Comparison of ENCODE assay signal across 15 cellular contexts in genomic region chr6:1825277-1825676, GRCh38.
DNase-seq lines count a peak whose midpoint lies in the region; ATAC-seq, FAIRE-seq and TF ChIP-seq lines count a peak whose summit lies in the region.
"Had no signal": no experiment of that assay in that cellular context is flagged by ENCODE, and none has a peak within 500 bp of the region (broad histone marks: within the 10 kb centered on the region; RNA-seq: fewer than 3 reads in every experiment).

No MANE protein-coding gene starts in this region.

- no peak overlapping the region for H3K4me3 ChIP-seq in OCI-LY7 (ENCODE audit: low read depth, low read length, poor library complexity, severe bottlenecking)
- no peak overlapping the region for H3K4me3 ChIP-seq in prostate gland
- H3K4me3 ChIP-seq in gastroesophageal sphincter: no peak overlapping the region
- no peak overlapping the region for H3K4me3 ChIP-seq in MM.1S (ENCODE audit: low read length)

- no peak for TF ChIP-seq EP300 in gastroesophageal sphincter (IDR thresholded peaks at IDR 0.05)

- H4K20me1 ChIP-seq in OCI-LY7 (ENCODE audit: insufficient read depth, low read length): no peaks in the 10 kb centered on the region
- no peaks in the 10 kb centered on the region for H4K20me1 ChIP-seq in MM.1S (ENCODE audit: insufficient read depth, low read length)

- POLR2A ChIA-PET in OCI-LY7 (lab: Charles Lee): interaction anchor here (1.8 kb wide), 1 partner anchor 87 kb away, joined by 4 read pairs; no protein-coding TSS in a partner anchor

- peaks cover 11% of the 10 kb centered on the region for H3K4me1 ChIP-seq in OCI-LY7 (ENCODE audit: insufficient read depth, low read length, poor library complexity, severe bottlenecking)
- H3K4me1 ChIP-seq in prostate gland (replicated peaks): no peaks in the 10 kb centered on the region
- peaks cover 0 to 14% (median 0%) of the 10 kb centered on the region in 3 donors for H3K4me1 ChIP-seq in gastroesophageal sphincter
- peaks cover 17% of the 10 kb centered on the region for H3K4me1 ChIP-seq in MM.1S (ENCODE audit: low read length)

- intact Hi-C loops in OCI-LY7 (cut with micrococcal nuclease; ENCODE audit: unreplicated experiment): no loop called here
- intact Hi-C loops in prostate gland (cut with DNase I): no loop called here

- no peak for TF ChIP-seq CTCF in OCI-LY7 (conservative IDR thresholded peaks at IDR 0.05; ENCODE audit: low read length)
- no peak for TF ChIP-seq CTCF in prostate gland (IDR thresholded peaks at IDR 0.05)
- TF ChIP-seq CTCF in gastroesophageal sphincter (IDR thresholded peaks at IDR 0.05): no peak
- TF ChIP-seq CTCF in MM.1S (IDR thresholded peaks at IDR 0.05; ENCODE audit: low read length): no peak

- TF ChIP-seq POLR2A in GM12891 (IDR thresholded peaks at IDR 0.05; ENCODE audit: low read depth, low read length): no peak
- TF ChIP-seq POLR2A in prostate gland (IDR thresholded peaks at IDR 0.05): no peak
- TF ChIP-seq POLR2A in gastroesophageal sphincter (IDR thresholded peaks at IDR 0.05): no peak

- no peak overlapping the region for H3K9ac ChIP-seq in MM.1S (ENCODE audit: low read length)

- H2AFZ ChIP-seq in OCI-LY7 (ENCODE audit: low read length): no peak overlapping the region
- H2AFZ ChIP-seq in MM.1S (ENCODE audit: low read length): no peak overlapping the region

- no peak for DNase-seq in GM12891 (ENCODE audit: insufficient read length, low spot score)
- peak; percentile 25 for DNase-seq in KBM-7
- peak; percentile 19 for DNase-seq in OCI-LY7 (ENCODE audit: low spot score)
- DNase-seq in memory B cell (ENCODE audit: low spot score in 2 of 2): no peak
- no peak for DNase-seq in prostate gland (ENCODE audit: low spot score)
- no peak for DNase-seq in MM.1S
- DNase-seq: C1 segment of cervical spinal cord; CD4-positive, alpha-beta T cell; DMS79 had no signal

- H3K27me3 Mint-ChIP-seq in memory B cell: no peaks in the 10 kb centered on the region
- H3K27me3 Mint-ChIP-seq: B cell; CD4-positive, alpha-beta T cell had no signal

- no peaks in the 10 kb centered on the region for H3K9me3 ChIP-seq in OCI-LY7 (ENCODE audit: low read length)
- no peaks in the 10 kb centered on the region for H3K9me3 ChIP-seq in prostate gland
- peaks cover 0 to 20% (median 0%) of the 10 kb centered on the region in 3 donors for H3K9me3 ChIP-seq in gastroesophageal sphincter
- no peaks in the 10 kb centered on the region for H3K9me3 ChIP-seq in MM.1S (replicated peaks; ENCODE audit: insufficient read depth, low read length)

- peak; percentile 80 for ATAC-seq in memory B cell (ENCODE audit: low read depth)
- ATAC-seq in HG03457 (IDR thresholded peaks at IDR 0.05; ENCODE audit: unreplicated experiment): no peak
- no peak for ATAC-seq in gastroesophageal sphincter

- in situ Hi-C loops in KBM-7 (cut with MboI; ENCODE audit: low pct_unique_long_range_greater_than_20kb, low sequenced_read_pairs): no loop called here

- peaks cover 17% of the 10 kb centered on the region for H3K9me3 Mint-ChIP-seq in memory B cell

- H3K9me2 ChIP-seq in OCI-LY7 (ENCODE audit: insufficient read depth, low read length) (no peaks in the 10 kb centered on the region), MM.1S (replicated peaks; ENCODE audit: insufficient read depth, low read length) (no peaks in the 10 kb centered on the region)

- peaks cover 17% of the 10 kb centered on the region for H3K36me3 Mint-ChIP-seq in memory B cell

- H3K79me2 ChIP-seq in OCI-LY7 (ENCODE audit: insufficient read depth, low read depth, low read length): no peaks in the 10 kb centered on the region
- no peaks in the 10 kb centered on the region for H3K79me2 ChIP-seq in MM.1S (ENCODE audit: low read length)

- no peak overlapping the region for H3K4me3 Mint-ChIP-seq in memory B cell
- H3K4me3 Mint-ChIP-seq: B cell; CD4-positive, alpha-beta T cell had no signal

- H3K27me3 ChIP-seq in prostate gland (replicated peaks; ENCODE audit: insufficient read depth): no peaks in the 10 kb centered on the region
- no peaks in the 10 kb centered on the region for H3K27me3 ChIP-seq in gastroesophageal sphincter
- H3K27me3 ChIP-seq in MM.1S (replicated peaks; ENCODE audit: insufficient read depth, low read length): no peaks in the 10 kb centered on the region

- WGBS in prostate gland: 87% methylated on average over 1 of the region's 1 CpG
- 73 to 100% methylated on average over 1 of the region's 1 CpG for WGBS in gastroesophageal sphincter (ENCODE audit: low coverage in 1 of 2), 2 donors

- peaks cover 11% of the 10 kb centered on the region for H3K4me1 Mint-ChIP-seq in memory B cell

- peak; percentile 40 for FAIRE-seq in GM12891 (lab: Jason Lieb, UNC)
- FAIRE-seq: A204.1, G401.6, GM19239 had no signal

- H3K4me2 ChIP-seq in OCI-LY7 (ENCODE audit: low read length) (no peak overlapping the region), MM.1S (ENCODE audit: low read depth, low read length) (no peak overlapping the region)

- peaks cover 7% of the 10 kb centered on the region; the same call in 1 of the 2 replicates for H3F3A ChIP-seq in MM.1S (ENCODE audit: insufficient read depth, low read length)

- no peak overlapping the region for H3K27ac Mint-ChIP-seq in memory B cell
- H3K27ac Mint-ChIP-seq: B cell; CD4-positive, alpha-beta T cell had no signal

- H3K36me3 ChIP-seq in OCI-LY7 (ENCODE audit: insufficient read depth, low read length): no peaks in the 10 kb centered on the region
- H3K36me3 ChIP-seq in prostate gland: no peaks in the 10 kb centered on the region
- no peaks in the 10 kb centered on the region for H3K36me3 ChIP-seq in gastroesophageal sphincter
- H3K36me3 ChIP-seq in MM.1S (replicated peaks; ENCODE audit: insufficient read depth, low read length): no peaks in the 10 kb centered on the region

- CTCF ChIA-PET in OCI-LY7 (lab: Charles Lee; ENCODE audit: unreplicated experiment): no interaction called here

- BruUV-seq in OCI-LY7 (replicated peaks; lab: Mats Ljungman, UMichigan): no TSS peak

- H3K27ac ChIP-seq in OCI-LY7 (ENCODE audit: low read depth, low read length, poor library complexity, severe bottlenecking) (no peak overlapping the region), prostate gland (no peak overlapping the region), gastroesophageal sphincter (no peak overlapping the region), MM.1S (ENCODE audit: low read length) (no peak overlapping the region)

TF ChIP-seq in GM12891, 5 proteins besides CTCF, POLR2A, EP300 and RAD21:
- no peak for TF ChIP-seq POLR2AphosphoS5 (IDR thresholded peaks at IDR 0.05; ENCODE audit: low read depth, low read length)
- TF ChIP-seq TAF1 (IDR thresholded peaks at IDR 0.05; ENCODE audit: low read depth, low read length): no peak
- TF ChIP-seq POU2F2 (IDR thresholded peaks at IDR 0.05; ENCODE audit: low read depth, low read length): no peak
- no peak for TF ChIP-seq PAX5 (IDR thresholded peaks at IDR 0.05; ENCODE audit: insufficient read depth, low read length, severe bottlenecking)
- TF ChIP-seq SPI1 (IDR thresholded peaks at IDR 0.05; ENCODE audit: low read depth, low read length): no peak

Comparison
In these comparisons a context has a peak if more than half of its experiments do, and no peak if none do; other contexts are left out.
1. DNase-seq: peak in KBM-7 (single experiment) and OCI-LY7 (single experiment); none in GM12891 (single experiment), memory B cell (0 of 2), prostate gland (single experiment) and MM.1S (single experiment).